Comparison of ENCODE assay signal across 11 cellular contexts in genomic region chr10:31075434-31075833, GRCh38. TPM values are rescaled to one million over a fixed set of nuclear protein-coding genes. Genes with fewer than 3 reads are reported as not detected.
DNase-seq lines count a peak whose midpoint lies in the region; ATAC-seq, FAIRE-seq and TF ChIP-seq lines count a peak whose summit lies in the region.
"Had no signal": no experiment of that assay in that cellular context is flagged by ENCODE, and none has a peak within 500 bp of the region (broad histone marks: within the 10 kb centered on the region; RNA-seq: fewer than 3 reads in every experiment).

No MANE protein-coding gene starts in this region.

- no peaks in the 10 kb centered on the region for H3K36me3 Mint-ChIP-seq in osteocyte (ENCODE audit: unreplicated experiment)
- H3K36me3 Mint-ChIP-seq: stimulated activated effector memory CD8-positive, alpha-beta T cell treated with anti-CD3 and anti-CD28 coated beads, Interleukin-12 subunit alpha, Interleukin-12 subunit beta, amount 100 ng/mL, for 72 hours had no signal

- H3K4me3 ChIP-seq in MG63 (no peak overlapping the region), endothelial cell of umbilical vein (replicated peaks in 1 of 3; ENCODE audit: insufficient read depth in 1 of 3, low read depth in 1 of 3, low read length in 3 of 3) (no peak overlapping the region)

- no peak overlapping the region for H2AFZ ChIP-seq in endothelial cell of umbilical vein (ENCODE audit: low read depth, low read length)

- H3K4me3 Mint-ChIP-seq in osteocyte (ENCODE audit: unreplicated experiment): no peak overlapping the region
- H3K4me3 Mint-ChIP-seq: stimulated activated effector memory CD8-positive, alpha-beta T cell treated with anti-CD3 and anti-CD28 coated beads, Interleukin-12 subunit alpha, Interleukin-12 subunit beta, amount 100 ng/mL, for 72 hours had no signal

- H3K27me3 ChIP-seq in MG63 (no peaks in the 10 kb centered on the region), endothelial cell of umbilical vein (ENCODE audit: control insufficient read depth in 2 of 2, insufficient read depth in 2 of 2, low read length in 2 of 2) (no peaks in the 10 kb centered on the region)

- peaks cover 17% of the 10 kb centered on the region for H3K4me1 ChIP-seq in endothelial cell of umbilical vein (ENCODE audit: control insufficient read depth, extremely low read depth, insufficient read depth, low read length)

- TF ChIP-seq POLR2A in endothelial cell of umbilical vein (IDR thresholded peaks at IDR 0.05; ENCODE audit: low read depth, low read length): no peak
- TF ChIP-seq POLR2A in GM12891 (IDR thresholded peaks at IDR 0.05; ENCODE audit: low read depth, low read length): no peak

- DNase-seq in Daoy (ENCODE audit: low read depth) (peak; percentile 13), MG63 (peak; percentile 65), endothelial cell of umbilical vein (ENCODE audit: low read depth, low spot score) (peak; percentile 19), osteocyte (ENCODE audit: extremely low spot score, unreplicated experiment) (no peak), GM12891 (ENCODE audit: insufficient read length, low spot score) (no peak), NCI-H1694 (lab: John Stamatoyannopoulos, UW) (no peak)
- DNase-seq: COR-L47, kidney had no signal

- TF ChIP-seq CTCF in endothelial cell of umbilical vein (IDR thresholded peaks at IDR 0.05; ENCODE audit: extremely low read depth in 1 of 2, insufficient read depth in 1 of 2, low read depth in 1 of 2, low read length in 2 of 2): no peak
- no peak for TF ChIP-seq CTCF in osteocyte (IDR thresholded peaks at IDR 0.05)

- dilution Hi-C loops in endothelial cell of umbilical vein (cut with MboI; ENCODE audit: extremely low pct_ligation_motif_present, low sequenced_read_pairs): no loop called here

- POLR2A ChIA-PET in endothelial cell of umbilical vein (lab: Charles Lee): no interaction called here

- CTCF ChIA-PET in endothelial cell of umbilical vein (lab: Charles Lee): interaction anchor here (1.2 kb wide), 1 partner anchor 9 kb away, joined by 4 read pairs; no protein-coding TSS in a partner anchor

- no TSS peak for BruUV-seq in endothelial cell of umbilical vein (replicated peaks; lab: Mats Ljungman, UMichigan)

- H3K27ac Mint-ChIP-seq in osteocyte (ENCODE audit: unreplicated experiment): peak overlapping the region; percentile 21
- H3K27ac Mint-ChIP-seq: stimulated activated effector memory CD8-positive, alpha-beta T cell treated with anti-CD3 and anti-CD28 coated beads, Interleukin-12 subunit alpha, Interleukin-12 subunit beta, amount 100 ng/mL, for 72 hours had no signal

- no peak overlapping the region for H3K27ac ChIP-seq in endothelial cell of umbilical vein (ENCODE audit: insufficient read depth, low read depth, low read length)

- H3K9ac ChIP-seq in endothelial cell of umbilical vein (replicated peaks; ENCODE audit: extremely low read depth, insufficient read depth, low read length): no peak overlapping the region

- intact Hi-C loops in endothelial cell of umbilical vein (cut with micrococcal nuclease): loop anchor here (2.0 kb wide), 1 partner anchor 41 kb away; no protein-coding TSS in a partner anchor

- no peaks in the 10 kb centered on the region for H3K9me1 ChIP-seq in endothelial cell of umbilical vein (replicated peaks; ENCODE audit: control insufficient read depth, extremely low read depth, insufficient read depth, low read length)

- H3K9me3 ChIP-seq in MG63 (no peaks in the 10 kb centered on the region), endothelial cell of umbilical vein (replicated peaks; ENCODE audit: control insufficient read depth, insufficient read depth, low read length) (no peaks in the 10 kb centered on the region)

- H3K9me3 Mint-ChIP-seq in osteocyte (ENCODE audit: unreplicated experiment): no peaks in the 10 kb centered on the region
- H3K9me3 Mint-ChIP-seq: stimulated activated effector memory CD8-positive, alpha-beta T cell treated with anti-CD3 and anti-CD28 coated beads, Interleukin-12 subunit alpha, Interleukin-12 subunit beta, amount 100 ng/mL, for 72 hours had no signal

- no peaks in the 10 kb centered on the region for H4K20me1 ChIP-seq in endothelial cell of umbilical vein (replicated peaks; ENCODE audit: control insufficient read depth, extremely low read depth, insufficient read depth, low read length)

- peak; percentile 68 for FAIRE-seq in endothelial cell of umbilical vein (lab: Jason Lieb, UNC)
- FAIRE-seq in GM12891 (lab: Jason Lieb, UNC): no peak
- FAIRE-seq: kidney had no signal

- no peaks in the 10 kb centered on the region for H3K27me3 Mint-ChIP-seq in osteocyte (ENCODE audit: unreplicated experiment)

- no peak overlapping the region for H3K4me2 ChIP-seq in endothelial cell of umbilical vein (ENCODE audit: insufficient read depth, low read length)

- no peaks in the 10 kb centered on the region for H3K36me3 ChIP-seq in MG63
- H3K36me3 ChIP-seq in endothelial cell of umbilical vein (ENCODE audit: control insufficient read depth in 2 of 2, extremely low read depth in 1 of 2, insufficient read depth in 2 of 2, low read length in 2 of 2): no peaks in the 10 kb centered on the region

- ATAC-seq in HG02840 (IDR thresholded peaks at IDR 0.05; ENCODE audit: low FRiP score, unreplicated experiment) (no peak), HG02885 (IDR thresholded peaks at IDR 0.05; ENCODE audit: poor library complexity, unreplicated experiment) (no peak)
- ATAC-seq: stimulated activated effector memory CD8-positive, alpha-beta T cell treated with anti-CD3 and anti-CD28 coated beads, Interleukin-12 subunit alpha, Interleukin-12 subunit beta, amount 100 ng/mL, for 72 hours had no signal

- no peaks in the 10 kb centered on the region for H3K79me2 ChIP-seq in endothelial cell of umbilical vein (ENCODE audit: control insufficient read depth, insufficient read depth, low read length)

- H3K4me1 Mint-ChIP-seq in osteocyte (ENCODE audit: unreplicated experiment): peaks cover 28% of the 10 kb centered on the region
- H3K4me1 Mint-ChIP-seq: stimulated activated effector memory CD8-positive, alpha-beta T cell treated with anti-CD3 and anti-CD28 coated beads, Interleukin-12 subunit alpha, Interleukin-12 subunit beta, amount 100 ng/mL, for 72 hours had no signal

TF ChIP-seq in endothelial cell of umbilical vein, 7 proteins besides CTCF, POLR2A, EP300 and RAD21:
- no peak for TF ChIP-seq EZH2 (IDR thresholded peaks at IDR 0.05; ENCODE audit: borderline replicate concordance, low read depth, low read length, severe bottlenecking)
- no peak for TF ChIP-seq JUN (IDR thresholded peaks at IDR 0.05; ENCODE audit: borderline replicate concordance, insufficient read depth, insufficient read length, low read depth)
- no peak for TF ChIP-seq POLR2AphosphoS5 (IDR thresholded peaks at IDR 0.05; ENCODE audit: insufficient read depth, low read depth, low read length)
- no peak for TF ChIP-seq FOS (IDR thresholded peaks at IDR 0.05; ENCODE audit: borderline replicate concordance, insufficient read depth, low read length)
- no peak for TF ChIP-seq MYC (IDR thresholded peaks at IDR 0.05; ENCODE audit: low read depth, low read length)
- no peak for TF ChIP-seq GATA2 (IDR thresholded peaks at IDR 0.05; ENCODE audit: insufficient read depth, insufficient read length, low read depth, low read length)
- TF ChIP-seq, protein P1, sequence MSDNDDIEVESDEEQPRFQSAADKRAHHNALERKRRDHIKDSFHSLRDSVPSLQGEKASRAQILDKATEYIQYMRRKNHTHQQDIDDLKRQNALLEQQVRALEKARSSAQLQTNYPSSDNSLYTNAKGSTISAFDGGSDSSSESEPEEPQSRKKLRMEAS (IDR thresholded peaks at IDR 0.05; ENCODE audit: insufficient read depth, insufficient read length): no peak

TF ChIP-seq in GM12891, 5 proteins besides CTCF, POLR2A, EP300 and RAD21:
- TF ChIP-seq POU2F2 (IDR thresholded peaks at IDR 0.05; ENCODE audit: low read depth, low read length) (no peak), TAF1 (IDR thresholded peaks at IDR 0.05; ENCODE audit: low read depth, low read length) (no peak), POLR2AphosphoS5 (IDR thresholded peaks at IDR 0.05; ENCODE audit: low read depth, low read length) (no peak), SPI1 (IDR thresholded peaks at IDR 0.05; ENCODE audit: low read depth, low read length) (no peak), PAX5 (IDR thresholded peaks at IDR 0.05; ENCODE audit: insufficient read depth, low read length, severe bottlenecking) (no peak)
TF ChIP-seq in GM12891: peak in this region for 0.

RNA-seq across cellular contexts. Expression of gene ZNF438, which starts 43.8 kb away (rescaled TPM):
- 0.91 and 2.4 TPM in 2 replicates for total RNA-seq in Daoy (2014; rRNA removed; shearing (Covaris generic))
- 0.30 and 3.7 TPM in 2 replicates for total RNA-seq in MG63 (2014; rRNA removed; shearing (Covaris generic); ENCODE audit: low replicate concordance)
- total RNA-seq in endothelial cell of umbilical vein (11.2 and 15.1 TPM in 2 replicates), osteocyte (4.8 and 6.7 TPM in 2 replicates)
- polyA plus RNA-seq in endothelial cell of umbilical vein: 7.2 and 7.5 TPM in 2 replicates
- 8.9 and 9.4 TPM in 2 replicates for polyA plus RNA-seq in endothelial cell of umbilical vein (2011; cell fraction: cytosol; rRNA removed)
- 16.9 and 17.5 TPM in 2 replicates for polyA plus RNA-seq in endothelial cell of umbilical vein (2011; cell fraction: nucleus; rRNA removed)
- polyA plus RNA-seq in endothelial cell of umbilical vein (2012): 8.6 and 12.8 TPM in 2 replicates
- polyA minus RNA-seq in endothelial cell of umbilical vein: 15.2 and 17.3 TPM in 2 replicates
- 1.1 TPM for polyA minus RNA-seq in endothelial cell of umbilical vein (2011; cell fraction: cytosol; rRNA and poly(A)+ RNA removed)
- polyA minus RNA-seq in endothelial cell of umbilical vein (2011; cell fraction: nucleus; rRNA and poly(A)+ RNA removed): 13.2 and 19.9 TPM in 2 replicates
- 0.77 TPM for polyA plus RNA-seq in GM12891 (2012; ENCODE audit: low read depth, missing spikeins)

Comparison
In these comparisons a context has a peak if more than half of its experiments do, and no peak if none do; other contexts are left out.
1. DNase-seq: peak in Daoy (single experiment), MG63 (single experiment) and endothelial cell of umbilical vein (single experiment); none in osteocyte (single experiment), GM12891 (single experiment) and NCI-H1694 (single experiment).